Comparison of ENCODE assay signal across 7 cellular contexts in the genomic region with DNA sequence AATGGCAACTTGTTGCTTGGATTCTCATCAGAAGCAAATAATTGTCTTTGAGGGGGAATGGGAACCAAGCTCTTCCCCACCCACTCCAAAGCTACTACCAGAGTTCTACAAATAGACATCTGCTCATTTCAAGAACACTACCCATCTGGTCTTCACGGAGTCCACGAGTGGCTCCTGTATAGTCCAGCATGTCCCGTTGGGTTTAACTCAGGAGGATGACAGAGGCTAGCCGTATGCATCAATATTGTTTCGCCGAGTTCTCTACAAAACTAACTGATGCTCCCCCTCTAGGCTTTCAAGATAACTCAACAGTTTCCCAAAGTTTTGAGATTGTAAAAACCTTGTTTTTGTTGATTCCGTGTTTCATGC. TPM values are rescaled to one million over a fixed set of nuclear protein-coding genes. Genes with fewer than 3 reads are reported as not detected.
DNase-seq lines count a peak whose midpoint lies in the region; ATAC-seq, FAIRE-seq and TF ChIP-seq lines count a peak whose summit lies in the region.

No MANE protein-coding gene starts in this region.

- H3K4me3 Mint-ChIP-seq in activated naive CD8-positive, alpha-beta T cell treated with anti-CD3 and anti-CD28 coated beads, Interleukin-2, amount 10 ng/mL, durations not matched to agents 7 days and 5 days: peak overlapping the region; percentile 63

- FAIRE-seq in keratinocyte (lab: Jason Lieb, UNC): peak; percentile 5

- no peak for ATAC-seq in activated naive CD8-positive, alpha-beta T cell treated with anti-CD3 and anti-CD28 coated beads, Interleukin-2, amount 10 ng/mL, durations not matched to agents 7 days and 5 days (ENCODE audit: low read depth)
- ATAC-seq in GM18907 (IDR thresholded peaks at IDR 0.05; ENCODE audit: unreplicated experiment): no peak

- peaks cover 6% of the 10 kb centered on the region for H4K20me1 ChIP-seq in keratinocyte (ENCODE audit: control insufficient read depth, extremely low read depth, insufficient read depth, low read length)

- H3K9me1 ChIP-seq in keratinocyte (ENCODE audit: control insufficient read depth, extremely low read depth, insufficient read depth, low read length): no peaks in the 10 kb centered on the region

- dilution Hi-C loops in keratinocyte (cut with MboI; ENCODE audit: extremely low pct_ligation_motif_present, low sequenced_read_pairs): no loop called here

- no peak overlapping the region for H3K27ac Mint-ChIP-seq in activated naive CD8-positive, alpha-beta T cell treated with anti-CD3 and anti-CD28 coated beads, Interleukin-2, amount 10 ng/mL, durations not matched to agents 7 days and 5 days

- no peaks in the 10 kb centered on the region for H3K79me2 ChIP-seq in keratinocyte (ENCODE audit: control insufficient read depth, insufficient read depth, low read length)

- H3K27me3 ChIP-seq in HL-60 (ENCODE audit: insufficient read depth, poor library complexity, severe bottlenecking) (no peaks in the 10 kb centered on the region), keratinocyte (ENCODE audit: control insufficient read depth, extremely low read depth, insufficient read depth, low read length) (peaks cover 77% of the 10 kb centered on the region)

- no peaks in the 10 kb centered on the region for H3K27me3 Mint-ChIP-seq in activated naive CD8-positive, alpha-beta T cell treated with anti-CD3 and anti-CD28 coated beads, Interleukin-2, amount 10 ng/mL, durations not matched to agents 7 days and 5 days

- H3K27ac ChIP-seq in HL-60 (replicated peaks) (no peak overlapping the region), keratinocyte (ENCODE audit: control insufficient read depth, insufficient read depth, low read length) (no peak overlapping the region)

- no peak for DNase-seq in HL-60 (ENCODE audit: low read depth in 1 of 2, low spot score in 1 of 2)
- DNase-seq in activated naive CD8-positive, alpha-beta T cell treated with anti-CD3 and anti-CD28 coated beads, Interleukin-2, amount 10 ng/mL, durations not matched to agents 7 days and 5 days: no peak
- DNase-seq in keratinocyte (ENCODE audit: low read depth, low spot score): no peak
- DNase-seq in superior temporal gyrus (ENCODE audit: extremely low spot score): peak; percentile 46
- no peak for DNase-seq in Kasumi-1 (lab: John Stamatoyannopoulos, UW)
- no peak for DNase-seq in NCI-H446 (lab: John Stamatoyannopoulos, UW)

- no peaks in the 10 kb centered on the region for H3K9me3 ChIP-seq in keratinocyte (ENCODE audit: control insufficient read depth, low read depth, low read length)

- POLR2A ChIA-PET in activated naive CD8-positive, alpha-beta T cell treated with anti-CD3 and anti-CD28 coated beads, Interleukin-2, amount 10 ng/mL, durations not matched to agents 7 days and 5 days (lab: Charles Lee): interaction anchor here (0.8 to 2.1 kb wide), 4 partner anchors 18 to 175 kb away, joined by 3 to 11 read pairs (median 7); a partner anchor contains a TSS

- H3K4me2 ChIP-seq in keratinocyte (ENCODE audit: control insufficient read depth, extremely low read depth, insufficient read depth, low read depth, low read length): peak overlapping the region; percentile 94

- TF ChIP-seq CTCF in HL-60 (IDR thresholded peaks at IDR 0.05; ENCODE audit: insufficient read depth, low read length): no peak
- TF ChIP-seq CTCF in keratinocyte (optimal IDR thresholded peaks at IDR 0.05 in 1 of 3, IDR thresholded peaks at IDR 0.05 in 1 of 3, conservative IDR thresholded peaks at IDR 0.05 in 1 of 3; ENCODE audit: extremely low read depth in 1 of 3, insufficient read depth in 2 of 3, low read length in 3 of 3): no peak

- no peaks in the 10 kb centered on the region for H3K9me3 Mint-ChIP-seq in activated naive CD8-positive, alpha-beta T cell treated with anti-CD3 and anti-CD28 coated beads, Interleukin-2, amount 10 ng/mL, durations not matched to agents 7 days and 5 days

- H3K4me1 ChIP-seq in keratinocyte (ENCODE audit: control insufficient read depth, extremely low read depth, insufficient read depth, low read length): peaks cover 14% of the 10 kb centered on the region

- H3K4me3 ChIP-seq in HL-60 (replicated peaks; ENCODE audit: insufficient read depth, low read length) (peak overlapping the region; percentile 97), keratinocyte (ENCODE audit: control insufficient read depth in 2 of 3, extremely low read depth in 1 of 3, insufficient read depth in 2 of 3, low read depth in 1 of 3, low read length in 3 of 3) (peak overlapping the region in 1 of 3 experiments; percentile 62)

- H3K9ac ChIP-seq in keratinocyte (ENCODE audit: control insufficient read depth, extremely low read depth, insufficient read depth, low read length): no peak overlapping the region

- no peaks in the 10 kb centered on the region for H3K36me3 ChIP-seq in keratinocyte (ENCODE audit: control insufficient read depth in 2 of 2, extremely low read depth in 1 of 2, insufficient read depth in 2 of 2, low read length in 2 of 2)

- no peak overlapping the region for H2AFZ ChIP-seq in keratinocyte (ENCODE audit: control insufficient read depth, low read length)

- peaks cover 8% of the 10 kb centered on the region for H3K36me3 Mint-ChIP-seq in activated naive CD8-positive, alpha-beta T cell treated with anti-CD3 and anti-CD28 coated beads, Interleukin-2, amount 10 ng/mL, durations not matched to agents 7 days and 5 days

- peaks cover 16% of the 10 kb centered on the region for H3K4me1 Mint-ChIP-seq in activated naive CD8-positive, alpha-beta T cell treated with anti-CD3 and anti-CD28 coated beads, Interleukin-2, amount 10 ng/mL, durations not matched to agents 7 days and 5 days

RNA-seq across cellular contexts. Expression of a gene that starts 0.7 kb away (rescaled TPM):
- total RNA-seq in activated naive CD8-positive, alpha-beta T cell treated with anti-CD3 and anti-CD28 coated beads, Interleukin-2, amount 10 ng/mL, durations not matched to agents 7 days and 5 days: 10 to 100 TPM; 61.8 to 64.1 TPM
- polyA plus RNA-seq in keratinocyte: 1.7 to 4.2 TPM (median 3.5 TPM) in 3 replicates
- polyA plus RNA-seq in keratinocyte (2011; ENCODE audit: low read depth): 81.8 TPM
- 3.2 and 3.4 TPM in 2 replicates for polyA plus RNA-seq in keratinocyte (2011; cell fraction: cytosol; rRNA removed)
- 2.8 TPM in 2 replicates for polyA plus RNA-seq in keratinocyte (2011; cell fraction: nucleus; rRNA removed)
- polyA plus RNA-seq in keratinocyte (2012; ENCODE audit: low replicate concordance): 3.9 and 30.2 TPM in 2 replicates
- 2.0 to 4.4 TPM in 2 of 3 replicates, not detected in the other for polyA minus RNA-seq in keratinocyte
- polyA minus RNA-seq in keratinocyte (2011; cell fraction: cytosol; rRNA and poly(A)+ RNA removed): 4.0 TPM
- polyA minus RNA-seq in keratinocyte (2011; cell fraction: nucleus; rRNA and poly(A)+ RNA removed): 0.74 and 1.7 TPM in 2 replicates

RNA-seq across cellular contexts. Expression of a gene that starts 41.4 kb away (rescaled TPM):
- not detected for total RNA-seq in activated naive CD8-positive, alpha-beta T cell treated with anti-CD3 and anti-CD28 coated beads, Interleukin-2, amount 10 ng/mL, durations not matched to agents 7 days and 5 days
- not detected in 3 replicates for polyA plus RNA-seq in keratinocyte
- polyA plus RNA-seq in keratinocyte (2011; ENCODE audit: low read depth): not detected
- not detected in 2 replicates for polyA plus RNA-seq in keratinocyte (2011; cell fraction: cytosol; rRNA removed)
- not detected in 2 replicates for polyA plus RNA-seq in keratinocyte (2011; cell fraction: nucleus; rRNA removed)
- not detected in 2 replicates for polyA plus RNA-seq in keratinocyte (2012; ENCODE audit: low replicate concordance)
- polyA minus RNA-seq in keratinocyte: not detected in 3 replicates
- polyA minus RNA-seq in keratinocyte (2011; cell fraction: cytosol; rRNA and poly(A)+ RNA removed): not detected
- not detected in 2 replicates for polyA minus RNA-seq in keratinocyte (2011; cell fraction: nucleus; rRNA and poly(A)+ RNA removed)

RNA-seq across cellular contexts. Expression of a gene that starts 57.0 kb away (rescaled TPM):
- not detected for total RNA-seq in activated naive CD8-positive, alpha-beta T cell treated with anti-CD3 and anti-CD28 coated beads, Interleukin-2, amount 10 ng/mL, durations not matched to agents 7 days and 5 days
- polyA plus RNA-seq in keratinocyte: 0.01 TPM in 1 of 3 replicates, not detected in the others
- polyA plus RNA-seq in keratinocyte (2011; ENCODE audit: low read depth): not detected
- polyA plus RNA-seq in keratinocyte (2011; cell fraction: cytosol; rRNA removed): 0.01 TPM in 1 of 2 replicates, not detected in the other
- not detected in 2 replicates for polyA plus RNA-seq in keratinocyte (2011; cell fraction: nucleus; rRNA removed)
- 0.21 TPM in 1 of 2 replicates, not detected in the other for polyA plus RNA-seq in keratinocyte (2012; ENCODE audit: low replicate concordance)
- polyA minus RNA-seq in keratinocyte: 0.13 TPM in 1 of 3 replicates, not detected in the others
- polyA minus RNA-seq in keratinocyte (2011; cell fraction: cytosol; rRNA and poly(A)+ RNA removed): not detected
- not detected in 2 replicates for polyA minus RNA-seq in keratinocyte (2011; cell fraction: nucleus; rRNA and poly(A)+ RNA removed)
